In genomic region chr12:102888511-102888910, GRCh38 we compare ENCODE assay signal across 1 cellular context.
TF ChIP-seq lines count a peak whose summit lies in the region.

No MANE protein-coding gene starts in this region.

TF ChIP-seq in HepG2, 621 proteins besides CTCF, POLR2A, EP300 and RAD21 (continued from another document):
- TF ChIP-seq HBP1 (CRISPR knock-in tag; IDR thresholded peaks at IDR 0.05; ENCODE audit: low read depth) = no peak
